In genomic region chr18:32470713-32471633, GRCh38 we compare ENCODE assay signal across 1 cellular context.
A peak's percentile ranks its signal among the peaks of the same experiment; 100 is the strongest.
TF ChIP-seq lines count a peak whose summit lies in the region.

TSS of gene GAREM1 (minus strand) at chr18:32470882. CDS start at chr18:32470428, 454 bp downstream.

TF ChIP-seq in HepG2, 621 proteins besides CTCF, POLR2A, EP300 and RAD21 (continued from another document and continues in another):
- TF ChIP-seq TFAP4 (IDR thresholded peaks at IDR 0.05; ENCODE audit: borderline replicate concordance, low read depth) (no peak), GPN1 (CRISPR knock-in tag; IDR thresholded peaks at IDR 0.05; ENCODE audit: borderline replicate concordance) (no peak), ZNF691 (CRISPR knock-in tag; IDR thresholded peaks at IDR 0.05; ENCODE audit: borderline replicate concordance, low read depth) (peak; percentile 34; the same call in 1 of the 2 replicates), JARID2 (CRISPR knock-in tag; IDR thresholded peaks at IDR 0.05; ENCODE audit: insufficient replicate concordance) (no peak), NCOA2 (CRISPR knock-in tag; IDR thresholded peaks at IDR 0.05) (0 out of 2 replicates have a peak, but pooled peaks have one; percentile 11), ZNF17 (CRISPR knock-in tag; IDR thresholded peaks at IDR 0.05) (no peak), ZNF318 (CRISPR knock-in tag; IDR thresholded peaks at IDR 0.05) (no peak), ATF7-NPFF (CRISPR knock-in tag; IDR thresholded peaks at IDR 0.05; ENCODE audit: low read depth) (peak; percentile 38; the same call in 1 of the 2 replicates), HMGA1 (CRISPR knock-in tag; conservative IDR thresholded peaks at IDR 0.05) (no peak), EHMT2 (IDR thresholded peaks at IDR 0.05; ENCODE audit: borderline replicate concordance, low read depth, low read length) (no peak), ZFP62 (CRISPR knock-in tag; IDR thresholded peaks at IDR 0.05) (no peak), TARDBP (CRISPR knock-in tag; IDR thresholded peaks at IDR 0.05) (no peak), DZIP1 (CRISPR knock-in tag; IDR thresholded peaks at IDR 0.05) (no peak), SP140L (CRISPR knock-in tag; IDR thresholded peaks at IDR 0.05; ENCODE audit: borderline replicate concordance) (peak; percentile 29; the same call in 1 of the 2 replicates), MTERF4 (CRISPR knock-in tag; IDR thresholded peaks at IDR 0.05) (0 out of 2 replicates have a peak, but pooled peaks have one; percentile 62), MAF1 (CRISPR knock-in tag; IDR thresholded peaks at IDR 0.05; ENCODE audit: borderline replicate concordance) (no peak), SMARCE1 (IDR thresholded peaks at IDR 0.05; ENCODE audit: borderline replicate concordance) (no peak), ZFP36L1 (CRISPR knock-in tag; IDR thresholded peaks at IDR 0.05) (no peak), NFYC (CRISPR knock-in tag; IDR thresholded peaks at IDR 0.05) (no peak), ZNF704 (CRISPR knock-in tag; IDR thresholded peaks at IDR 0.05; ENCODE audit: borderline replicate concordance) (no peak), ZNF784 (CRISPR knock-in tag; IDR thresholded peaks at IDR 0.05; ENCODE audit: borderline replicate concordance) (peak; percentile 49; the same call in 1 of the 2 replicates), E2F2 (CRISPR knock-in tag; IDR thresholded peaks at IDR 0.05; ENCODE audit: borderline replicate concordance) (no peak), ZFP41 (CRISPR knock-in tag; IDR thresholded peaks at IDR 0.05; ENCODE audit: borderline replicate concordance) (no peak), BRF2 (CRISPR knock-in tag; IDR thresholded peaks at IDR 0.05) (no peak), HIC2 (CRISPR knock-in tag; IDR thresholded peaks at IDR 0.05; ENCODE audit: low read depth) (peak; percentile 18; the same call in 1 of the 2 replicates), NFKB2 (CRISPR knock-in tag; IDR thresholded peaks at IDR 0.05; ENCODE audit: borderline replicate concordance) (peak; percentile 55; the same call in 1 of the 2 replicates), ZNF841 (CRISPR knock-in tag; IDR thresholded peaks at IDR 0.05; ENCODE audit: borderline replicate concordance) (no peak), NFE2L1 (CRISPR knock-in tag; IDR thresholded peaks at IDR 0.05; ENCODE audit: borderline replicate concordance) (no peak), ZNF331 (CRISPR knock-in tag; IDR thresholded peaks at IDR 0.05) (peak; percentile 14; the same call in 1 of the 2 replicates), ZBTB33 (CRISPR knock-in tag; IDR thresholded peaks at IDR 0.05) (no peak), ZBTB20 (CRISPR knock-in tag; IDR thresholded peaks at IDR 0.05; ENCODE audit: borderline replicate concordance, low read depth) (peak; percentile 24; the same call in 1 of the 2 replicates), SMAD9 (CRISPR knock-in tag; IDR thresholded peaks at IDR 0.05) (no peak)
